18 cellular contexts compared by ENCODE assay signal in genomic region chr4:138751290-138751689, GRCh38.
DNase-seq lines count a peak whose midpoint lies in the region; ATAC-seq, FAIRE-seq and TF ChIP-seq lines count a peak whose summit lies in the region.
"Had no signal": no experiment of that assay in that cellular context is flagged by ENCODE, and none has a peak within 500 bp of the region (broad histone marks: within the 10 kb centered on the region; RNA-seq: fewer than 3 reads in every experiment).

No MANE protein-coding gene starts in this region.

- no peak for FAIRE-seq in bronchial epithelial cell (lab: Jason Lieb, UNC)
- FAIRE-seq: GM19239 had no signal

- H3K36me3 ChIP-seq in bronchial epithelial cell (ENCODE audit: control insufficient read depth, insufficient read depth, low read length): no peaks in the 10 kb centered on the region
- H3K36me3 ChIP-seq in ovary: no peaks in the 10 kb centered on the region
- H3K36me3 ChIP-seq: SJCRH30 had no signal

- no peaks in the 10 kb centered on the region for H3K9me3 ChIP-seq in ovary
- H3K9me3 ChIP-seq: SJCRH30 had no signal

- no peak for TF ChIP-seq EP300 in ovary (IDR thresholded peaks at IDR 0.05)

- DNase-seq in AG08395 (ENCODE audit: low spot score) (peak; percentile 41), HCEC 1CT (peak; percentile 13), bronchial epithelial cell (ENCODE audit: low read depth) (peak; percentile 39), fibroblast of the conjunctiva (ENCODE audit: low read depth) (peak; percentile 20), GM20000 (ENCODE audit: low spot score) (no peak), ovary (no peak)
- DNase-seq in activated CD4-positive, CD25-positive, alpha-beta regulatory T cell (lab: John Stamatoyannopoulos, UW): no peak
- DNase-seq: DMS153, KBM-7, NCI-H1092, NCI-H146, NCI-H2081, NCI-H774, PC-3, SJCRH30 had no signal

- H3K4me1 ChIP-seq in ovary (ENCODE audit: insufficient read depth): no peaks in the 10 kb centered on the region
- H3K4me1 ChIP-seq: SJCRH30 had no signal

- 92 to 96% (median 93%) methylated on average over 2 of the region's 2 CpGs for WGBS in ovary, 3 donors

- intact Hi-C loops in ovary (cut with DNase I): no loop called here

- H3K27me3 ChIP-seq in bronchial epithelial cell (ENCODE audit: control insufficient read depth, insufficient read depth, low read length): no peaks in the 10 kb centered on the region
- H3K27me3 ChIP-seq in ovary: no peaks in the 10 kb centered on the region
- H3K27me3 ChIP-seq: SJCRH30 had no signal

- no peak overlapping the region for H3K27ac ChIP-seq in ovary
- H3K27ac ChIP-seq: RWPE1, SJCRH30 had no signal

- no peak for ATAC-seq in GM21528 (IDR thresholded peaks at IDR 0.05; ENCODE audit: low FRiP score, unreplicated experiment)
- ATAC-seq: PC-3 had no signal

- no peak for TF ChIP-seq POLR2A in ovary (IDR thresholded peaks at IDR 0.05)

- H3K4me3 ChIP-seq in bronchial epithelial cell (ENCODE audit: low read depth, low read length): no peak overlapping the region
- no peak overlapping the region for H3K4me3 ChIP-seq in ovary
- H3K4me3 ChIP-seq: SJCRH30 had no signal

- no peak for TF ChIP-seq CTCF in bronchial epithelial cell (IDR thresholded peaks at IDR 0.05; ENCODE audit: insufficient read depth, low read length, severe bottlenecking)
- TF ChIP-seq CTCF in GM20000 (IDR thresholded peaks at IDR 0.05; ENCODE audit: extremely low read depth, missing control alignments): no peak
- TF ChIP-seq CTCF in ovary (IDR thresholded peaks at IDR 0.05): no peak

Comparison
In these comparisons a context has a peak if more than half of its experiments do, and no peak if none do; other contexts are left out.
1. DNase-seq: peak in AG08395 (single experiment), HCEC 1CT (single experiment), bronchial epithelial cell (single experiment) and fibroblast of the conjunctiva (single experiment); none in GM20000 (single experiment), ovary (0 of 5) and activated CD4-positive, CD25-positive, alpha-beta regulatory T cell (0 of 4).